8 cellular contexts compared by ENCODE assay signal in the genomic region with DNA sequence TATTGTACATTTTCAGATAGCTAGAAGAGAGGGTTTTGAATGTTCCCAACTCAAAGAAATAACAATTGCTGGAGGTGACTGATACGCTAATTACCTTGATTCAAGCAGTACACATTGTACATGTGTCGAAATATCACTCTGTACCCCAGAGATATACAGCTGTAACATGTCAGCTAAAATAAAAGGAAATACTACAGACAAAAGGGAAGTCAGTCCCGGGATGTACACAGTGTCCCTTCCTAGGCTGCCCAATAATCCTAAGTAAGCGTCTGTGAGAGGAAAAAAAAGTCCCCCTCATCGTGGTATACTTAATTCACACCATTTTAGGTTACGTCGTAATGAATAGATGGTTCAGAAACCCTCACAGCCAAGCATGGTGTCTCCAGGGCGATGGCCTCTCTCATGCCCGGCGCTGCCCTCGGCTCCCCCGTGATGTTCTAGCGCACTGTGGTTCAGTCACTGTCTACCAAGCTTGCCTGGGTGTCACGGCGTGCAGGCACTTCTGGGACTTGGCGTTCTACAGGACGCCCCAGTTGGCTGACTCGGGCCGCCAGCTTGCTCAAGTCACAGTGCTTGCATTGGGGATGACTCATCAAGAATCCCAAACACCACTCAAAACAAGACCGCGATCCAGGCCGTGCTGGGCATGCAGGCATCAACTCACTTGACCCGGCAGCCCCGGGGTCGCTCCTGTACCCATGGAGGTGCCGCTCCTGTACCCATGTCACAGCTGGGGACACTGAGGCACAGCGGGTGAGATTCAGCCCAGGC. TPM values are rescaled to one million over a fixed set of nuclear protein-coding genes. Genes with fewer than 3 reads are reported as not detected.
A peak's percentile ranks its signal among the peaks of the same experiment; 100 is the strongest.
DNase-seq lines count a peak whose midpoint lies in the region; ATAC-seq and TF ChIP-seq lines count a peak whose summit lies in the region.

No MANE protein-coding gene starts in this region.

- H3K4me3 Mint-ChIP-seq in T-helper 17 cell = no peak overlapping the region

- no peak overlapping the region for H3K27ac Mint-ChIP-seq in T-helper 17 cell

- intact Hi-C loops in adrenal gland (cut with DNase I) = no loop called here

- DNase-seq in HL-60 (ENCODE audit: low read depth in 1 of 2, low spot score in 1 of 2) = peak; percentile 41 to 61
- DNase-seq in adrenal gland = peak; percentile 44 to 87 (median 77)
- peak; percentile 39 for DNase-seq in hepatocyte (ENCODE audit: low spot score)
- peak; percentile 20 for DNase-seq in thoracic aorta (ENCODE audit: low spot score)
- no peak for DNase-seq in HUDEP-2 (lab: John Stamatoyannopoulos, UW; ENCODE audit: unreplicated experiment in 76 of 76)
- DNase-seq in activated CD4-positive, CD25-positive, alpha-beta regulatory T cell treated with anti-CD3 and anti-CD28 coated beads, Interleukin-2, amount 50 U/mL, for 72 hours = no peak
- no peak for DNase-seq in AML-193 (lab: John Stamatoyannopoulos, UW)
- DNase-seq in T-helper 17 cell = no peak

- H4K20me1 ChIP-seq in hepatocyte (ENCODE audit: insufficient read depth, poor library complexity, severe bottlenecking) = no peaks in the 10 kb centered on the region

- H3K27ac ChIP-seq in HL-60 (replicated peaks) = no peak overlapping the region
- H3K27ac ChIP-seq in adrenal gland = peak overlapping the region in 3 of 5 donors; percentile 58 to 86 (median 61)
- H3K27ac ChIP-seq in hepatocyte = no peak overlapping the region
- peak overlapping the region in 1 of 2 donors; percentile 55 for H3K27ac ChIP-seq in thoracic aorta

- no peak overlapping the region for H3K4me2 ChIP-seq in hepatocyte

- H3K4me1 ChIP-seq in adrenal gland (replicated peaks in 1 of 2) = peaks cover 8 to 19% of the 10 kb centered on the region in 2 donors
- peaks cover 7% of the 10 kb centered on the region for H3K4me1 ChIP-seq in hepatocyte (ENCODE audit: insufficient read depth)
- peaks cover 0 to 7% of the 10 kb centered on the region in 2 donors for H3K4me1 ChIP-seq in thoracic aorta (ENCODE audit: control insufficient read depth in 1 of 2, low read depth in 2 of 2)

- no peak for TF ChIP-seq CTCF in HL-60 (IDR thresholded peaks at IDR 0.05; ENCODE audit: insufficient read depth, low read length)
- no peak for TF ChIP-seq CTCF in adrenal gland (IDR thresholded peaks at IDR 0.05)
- no peak for TF ChIP-seq CTCF in hepatocyte (IDR thresholded peaks at IDR 0.05; ENCODE audit: poor library complexity)
- no peak for TF ChIP-seq CTCF in thoracic aorta (IDR thresholded peaks at IDR 0.05)

- no peak overlapping the region for H2AFZ ChIP-seq in hepatocyte

- H3K4me3 ChIP-seq in HL-60 (replicated peaks; ENCODE audit: insufficient read depth, low read length) (no peak overlapping the region), adrenal gland (no peak overlapping the region), hepatocyte (no peak overlapping the region), thoracic aorta (no peak overlapping the region)

- 70 to 76% (median 72%) methylated on average over 22 to 27 of the region's 27 CpGs for WGBS in adrenal gland, 4 donors
- 86% methylated on average over 27 of the region's 27 CpGs for WGBS in hepatocyte (ENCODE audit: low lambda C conversion rate, missing lambda C conversion rate)

- no peaks in the 10 kb centered on the region for H3K9me2 ChIP-seq in hepatocyte (replicated peaks; ENCODE audit: insufficient read depth)

- no peak for TF ChIP-seq POLR2A in adrenal gland (IDR thresholded peaks at IDR 0.05)

- peaks cover 9% of the 10 kb centered on the region for H3K27me3 Mint-ChIP-seq in T-helper 17 cell

- no peaks in the 10 kb centered on the region for H3K36me3 Mint-ChIP-seq in T-helper 17 cell (ENCODE audit: low read depth)

- peak; percentile 21 for ATAC-seq in thoracic aorta (ENCODE audit: insufficient number of reproducible peaks, low FRiP score, low read depth)
- no peak for ATAC-seq in T-helper 17 cell

- H3K27me3 ChIP-seq in HL-60 (ENCODE audit: insufficient read depth, poor library complexity, severe bottlenecking) (peaks cover 3% of the 10 kb centered on the region), adrenal gland (no peaks in the 10 kb centered on the region), hepatocyte (no peaks in the 10 kb centered on the region), thoracic aorta (replicated peaks; ENCODE audit: insufficient read depth) (no peaks in the 10 kb centered on the region)

- H3K9me3 ChIP-seq in adrenal gland (replicated peaks in 1 of 3) (no peaks in the 10 kb centered on the region), hepatocyte (ENCODE audit: low read depth) (no peaks in the 10 kb centered on the region), thoracic aorta (no peaks in the 10 kb centered on the region), T-helper 17 cell (ENCODE audit: control insufficient read depth, low read length, poor library complexity, severe bottlenecking) (no peaks in the 10 kb centered on the region)

- H3K36me3 ChIP-seq in adrenal gland (replicated peaks in 1 of 2) = no peaks in the 10 kb centered on the region
- no peaks in the 10 kb centered on the region for H3K36me3 ChIP-seq in hepatocyte (replicated peaks; ENCODE audit: insufficient read depth, low read depth)
- H3K36me3 ChIP-seq in thoracic aorta = no peaks in the 10 kb centered on the region

- peaks cover 5% of the 10 kb centered on the region for H3K4me1 Mint-ChIP-seq in T-helper 17 cell

- no peaks in the 10 kb centered on the region for H3K79me2 ChIP-seq in hepatocyte

RNA-seq across cellular contexts. Expression of gene CCDC40, which starts 27.6 kb away (rescaled TPM):
- 10 to 100 TPM in 3 of 8 donors, 1 to 10 TPM in 5; 3.0 to 15.7 (median 7.6) TPM for total RNA-seq in adrenal gland
- 10 to 100 TPM in 1 of 3 donors, 1 to 10 TPM in 2; 2.1 to 11.6 (median 3.7) TPM for polyA plus RNA-seq in adrenal gland
- 2.2 and 3.0 TPM in 2 replicates for total RNA-seq in hepatocyte
- 4.7 and 7.6 TPM in 2 replicates for polyA plus RNA-seq in hepatocyte
- 1 to 10 TPM; 4.4 to 6.5 TPM for total RNA-seq in thoracic aorta
- total RNA-seq in T-helper 17 cell = 1 to 10 TPM; 3.4 to 4.5 TPM

RNA-seq across cellular contexts. Expression of gene TBC1D16, which starts 28.3 kb away (rescaled TPM):
- total RNA-seq in adrenal gland (10 to 100 TPM; 22.5 to 62.5 (median 40.7) TPM), hepatocyte (28.8 and 38.1 TPM in 2 replicates), thoracic aorta (10 to 100 TPM; 45.9 to 52.1 TPM), T-helper 17 cell (1 to 10 TPM; 1.9 to 2.6 TPM)
- polyA plus RNA-seq in adrenal gland (10 to 100 TPM in 1 of 3 donors, 1 to 10 TPM in 2; 4.2 to 12.9 (median 6.0) TPM), hepatocyte (19.5 and 24.5 TPM in 2 replicates)

RNA-seq across cellular contexts. Expression of gene GAA, which starts 37.4 kb away (rescaled TPM):
- 100 to 1,000 TPM in 5 of 8 donors, 10 to 100 TPM in 3; 68.6 to 170 (median 126) TPM for total RNA-seq in adrenal gland
- 10 to 100 TPM in 2 of 3 donors, 1 to 10 TPM in 1; 5.6 to 96.5 (median 52.3) TPM for polyA plus RNA-seq in adrenal gland
- total RNA-seq in hepatocyte = 35.2 and 37.1 TPM in 2 replicates
- 43.1 and 55.8 TPM in 2 replicates for polyA plus RNA-seq in hepatocyte
- total RNA-seq in thoracic aorta = 100 to 1,000 TPM; 101 to 126 TPM
- 10 to 100 TPM; 16.7 to 23.8 TPM for total RNA-seq in T-helper 17 cell

Comparison
In these comparisons a context has a peak if more than half of its experiments do, and no peak if none do; other contexts are left out.
1. DNase-seq: peak in HL-60 (2 of 2), adrenal gland (7 of 7), hepatocyte (single experiment) and thoracic aorta (single experiment); none in HUDEP-2 (0 of 76), activated CD4-positive, CD25-positive, alpha-beta regulatory T cell treated with anti-CD3 and anti-CD28 coated beads, Interleukin-2, amount 50 U/mL, for 72 hours (single experiment), AML-193 (0 of 2) and T-helper 17 cell (0 of 3).
2. H3K27ac ChIP-seq: peak in adrenal gland (3 of 5); none in HL-60 (single experiment) and hepatocyte (single experiment).